ENCODE assay signal across 21 cellular contexts in genomic region chr6:136468711-136469110, GRCh38.
A peak's percentile ranks its signal among the peaks of the same experiment; 100 is the strongest.
DNase-seq lines count a peak whose midpoint lies in the region; ATAC-seq, FAIRE-seq and TF ChIP-seq lines count a peak whose summit lies in the region.
"Had no signal": no experiment of that assay in that cellular context is flagged by ENCODE, and none has a peak within 500 bp of the region (broad histone marks: within the 10 kb centered on the region; RNA-seq: fewer than 3 reads in every experiment).

No MANE protein-coding gene starts in this region.

- WGBS in A549 (ENCODE audit: missing lambda C conversion rate) = 85% methylated on average over 3 of the region's 3 CpGs
- 85 to 94% methylated on average over 3 of the region's 3 CpGs for WGBS in esophagus squamous epithelium, 2 donors

- no peaks in the 10 kb centered on the region for H3K9me3 ChIP-seq in A549
- no peaks in the 10 kb centered on the region for H3K9me3 ChIP-seq in esophagus squamous epithelium
- H3K9me3 ChIP-seq: BE2C, Caco-2, SK-N-SH had no signal

- no peaks in the 10 kb centered on the region for H3K36me3 ChIP-seq in esophagus squamous epithelium
- H3K36me3 ChIP-seq: BE2C had no signal

- H3K27me3 ChIP-seq in esophagus squamous epithelium = no peaks in the 10 kb centered on the region
- H3K27me3 ChIP-seq: BE2C had no signal

- intact Hi-C loops in head of caudate nucleus (cut with DNase I) (loop anchor here (5.0 kb wide), 1 partner anchor 59 kb away; no protein-coding TSS in a partner anchor), esophagus squamous epithelium (cut with DNase I) (no loop called here)

- peak overlapping the region; percentile 70 for H3K4me2 ChIP-seq in A549
- H3K4me2 ChIP-seq: SK-N-SH had no signal

- H3K4me1 ChIP-seq in A549 = peaks cover 96% of the 10 kb centered on the region
- peaks cover 0 to 11% (median 0%) of the 10 kb centered on the region in 3 donors for H3K4me1 ChIP-seq in esophagus squamous epithelium
- H3K4me1 ChIP-seq: Caco-2 had no signal

- no peak for TF ChIP-seq EP300 in A549 (IDR thresholded peaks at IDR 0.05)

- H3K27ac ChIP-seq in A549 (peak overlapping the region; percentile 54 to 86; a peak in 5 of 6 replicates), angular gyrus (ENCODE audit: low read depth, low read length) (peak overlapping the region; percentile 99), esophagus squamous epithelium (no peak overlapping the region)
- H3K27ac ChIP-seq: 22Rv1 had no signal

- no peak for FAIRE-seq in A549 (lab: Jason Lieb, UNC)

- POLR2A ChIA-PET in A549 (lab: Yijun Ruan, JAX) (no interaction called here), HEK293T (lab: Yijun Ruan, JAX) (no interaction called here)

- DNase-seq in A549 (ENCODE audit: low read depth in 1 of 2, low spot score in 1 of 2) (no peak), head of caudate nucleus (peak; percentile 12 to 91 (median 74)), nucleus accumbens (lab: John Stamatoyannopoulos, UW) (peak in 46 of 56 donors; percentile 17 to 87 (median 61)), esophagus squamous epithelium (lab: John Stamatoyannopoulos, UW) (no peak), HEK293T (ENCODE audit: extremely low spot score) (no peak), ureter (ENCODE audit: low spot score) (no peak), NOMO-1 treated with dmso at 0.1 percent for 144 hours (lab: John Stamatoyannopoulos, UW; ENCODE audit: unreplicated experiment) (no peak)
- DNase-seq: BE2C; Caco-2; CD4-positive, alpha-beta T cell; GF-D8; GOT3; KBM-7; NCI-H1105; NCI-H1694 treated with DMSO at 0.1 percent for 48 hours; NCI-H748 treated with DMSO at 0.1 percent for 48 hours; NK-92 treated with Interleukin-12 subunit alpha and Interleukin-12 subunit beta, amount 100 ng/mL, for 24 hours; SHP77; SK-N-SH had no signal

- H3K4me3 ChIP-seq in A549 (no peak overlapping the region), esophagus squamous epithelium (no peak overlapping the region)

- TF ChIP-seq RAD21 in A549 (conservative IDR thresholded peaks at IDR 0.05 in 1 of 2, IDR thresholded peaks at IDR 0.05 in 1 of 2) = no peak

- TF ChIP-seq POLR2A in A549 (IDR thresholded peaks at IDR 0.05; ENCODE audit: low read length) (no peak), esophagus squamous epithelium (IDR thresholded peaks at IDR 0.05) (no peak)

- TF ChIP-seq CTCF in A549 (IDR thresholded peaks at IDR 0.05) (no peak), esophagus squamous epithelium (IDR thresholded peaks at IDR 0.05) (no peak)

- CTCF ChIA-PET in A549 (lab: Yijun Ruan, JAX) (interaction anchor here (2.6 kb wide), 1 partner anchor 57 kb away, joined by 7 read pairs; no protein-coding TSS in a partner anchor), HEK293T (lab: Yijun Ruan, JAX) (no interaction called here)

- ATAC-seq in A549 = peak in 1 of 2 experiments; percentile 15; a peak in 2 of 6 replicates

TF ChIP-seq in A549, 52 proteins besides CTCF, POLR2A, EP300 and RAD21 (continues in another document):
- TF ChIP-seq BCL3 (IDR thresholded peaks at IDR 0.05) (no peak), RFX5 (IDR thresholded peaks at IDR 0.05) (no peak), MAFK (IDR thresholded peaks at IDR 0.05; ENCODE audit: partially characterized antibody) (no peak), ZNF302 (CRISPR knock-in tag; IDR thresholded peaks at IDR 0.05) (no peak), TP53 (CRISPR knock-in tag; IDR thresholded peaks at IDR 0.05) (no peak), RARB (CRISPR knock-in tag; IDR thresholded peaks at IDR 0.05) (no peak), ZSCAN20 (CRISPR knock-in tag; IDR thresholded peaks at IDR 0.05) (no peak), ELK1 (IDR thresholded peaks at IDR 0.05; ENCODE audit: low read depth, low read length) (no peak), SREBF2 (IDR thresholded peaks at IDR 0.05) (no peak), ZFP36 (IDR thresholded peaks at IDR 0.05; ENCODE audit: borderline replicate concordance, partially characterized antibody) (no peak), NFE2L2 (conservative IDR thresholded peaks at IDR 0.05; ENCODE audit: low read length) (no peak), MYC (IDR thresholded peaks at IDR 0.05; ENCODE audit: borderline replicate concordance, low read length) (no peak), EHF (CRISPR knock-in tag; IDR thresholded peaks at IDR 0.05) (no peak), NPAS2 (CRISPR knock-in tag; IDR thresholded peaks at IDR 0.05; ENCODE audit: borderline replicate concordance) (no peak)

TF ChIP-seq in HEK293T, 16 proteins besides CTCF, POLR2A, EP300 and RAD21:
- TF ChIP-seq FOXK2 (IDR thresholded peaks at IDR 0.05) (no peak), ELF4 (IDR thresholded peaks at IDR 0.05) (no peak)

Comparison
In these comparisons a context has a peak if more than half of its experiments do, and no peak if none do; other contexts are left out.
1. DNase-seq: peak in head of caudate nucleus (42 of 42) and nucleus accumbens (46 of 56); none in A549 (0 of 2), esophagus squamous epithelium (single experiment), HEK293T (single experiment), ureter (single experiment) and NOMO-1 treated with dmso at 0.1 percent for 144 hours (single experiment).
2. H3K27ac ChIP-seq: peak in A549 (2 of 2) and angular gyrus (single experiment); none in esophagus squamous epithelium (0 of 4).